Comparison of ENCODE assay signal across 1 cellular context in the genomic region with DNA sequence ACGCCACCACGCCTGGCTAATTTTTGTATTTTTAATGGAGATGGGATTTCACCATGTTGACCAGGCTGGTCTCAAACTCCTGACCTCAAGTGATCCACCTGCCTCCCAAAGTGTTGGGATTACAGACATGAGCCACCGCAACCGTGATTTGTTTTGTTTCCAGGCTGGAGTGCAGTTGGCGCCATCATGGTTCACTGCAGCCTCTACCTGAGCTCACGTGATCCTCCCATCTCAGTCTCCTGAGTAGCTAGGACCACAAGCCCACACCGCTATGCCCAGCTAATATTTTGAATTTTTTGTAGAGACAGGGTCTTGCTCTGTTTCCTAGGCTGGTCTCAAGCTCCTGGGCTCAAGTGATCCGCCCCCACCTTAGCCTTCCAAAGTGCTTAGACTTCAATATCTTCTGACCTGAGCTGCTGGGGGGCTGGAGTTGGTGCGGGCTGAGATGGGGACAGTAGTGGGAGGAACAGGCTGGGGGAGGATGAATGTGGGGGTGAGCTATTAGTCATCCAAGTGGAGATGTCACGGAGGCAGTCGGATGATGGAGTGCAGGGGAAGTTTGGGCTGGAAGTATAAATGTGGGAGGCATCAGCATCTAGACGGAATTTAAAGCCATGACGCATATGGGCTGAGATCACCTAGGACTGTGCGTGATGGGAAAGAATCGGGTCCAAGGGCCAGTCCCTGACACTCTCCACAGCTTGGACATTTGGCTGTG.
TF ChIP-seq lines count a peak whose summit lies in the region.

No MANE protein-coding gene starts in this region.

TF ChIP-seq in WTC11, 78 proteins besides CTCF, POLR2A, EP300 and RAD21 (continued from another document):
- no peak for TF ChIP-seq PRDM15 (CRISPR knock-in tag; IDR thresholded peaks at IDR 0.05)
